Comparison of ENCODE assay signal across 8 cellular contexts in the genomic region with DNA sequence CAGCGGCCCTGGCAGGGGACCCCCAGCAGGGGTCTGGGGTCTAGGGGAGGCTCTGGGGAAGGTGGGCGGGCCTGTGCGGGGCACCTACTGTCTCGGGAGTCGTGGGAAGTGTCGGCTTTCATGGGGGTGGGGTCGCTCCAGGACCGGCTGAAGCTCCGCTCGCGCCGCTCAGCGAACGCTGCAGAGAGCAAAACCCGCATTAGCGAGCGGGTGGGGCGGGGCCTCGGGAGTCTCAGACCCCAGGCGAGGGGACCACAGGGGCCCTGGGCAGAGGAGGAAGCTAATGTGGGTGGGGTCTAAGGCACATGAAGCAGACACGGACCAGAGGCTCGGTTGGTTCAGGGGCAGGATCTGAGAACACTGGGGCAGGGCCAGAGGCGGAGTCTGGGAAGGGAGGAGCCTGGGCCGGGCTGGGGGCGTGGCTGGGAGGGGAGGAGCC. TPM values are rescaled to one million over a fixed set of nuclear protein-coding genes. Genes with fewer than 3 reads are reported as not detected.
DNase-seq lines count a peak whose midpoint lies in the region; ATAC-seq, FAIRE-seq and TF ChIP-seq lines count a peak whose summit lies in the region.

No MANE protein-coding gene starts in this region.

- TF ChIP-seq POLR2A in GM12892 (IDR thresholded peaks at IDR 0.05; ENCODE audit: low read depth, low read length): peak; percentile 16; the same call in 1 of the 2 replicates

- no peaks in the 10 kb centered on the region for H3K9me3 ChIP-seq in WERI-Rb-1 (ENCODE audit: severe bottlenecking)

- H3K4me3 ChIP-seq in WERI-Rb-1 (ENCODE audit: low read depth, low read length) (no peak overlapping the region), coronary artery (peak overlapping the region; percentile 54)

- H3K27ac ChIP-seq in WERI-Rb-1 (no peak overlapping the region), coronary artery (no peak overlapping the region)

- ATAC-seq in HG03521 (IDR thresholded peaks at IDR 0.05; ENCODE audit: unreplicated experiment): peak; percentile 43

- no peak for FAIRE-seq in GM12892 (lab: Jason Lieb, UNC)

- H3K27me3 ChIP-seq in WERI-Rb-1 (ENCODE audit: insufficient read depth, low read depth, severe bottlenecking): no peaks in the 10 kb centered on the region

- H3K36me3 ChIP-seq in WERI-Rb-1: peaks cover 56% of the 10 kb centered on the region

- TF ChIP-seq CTCF in WERI-Rb-1 (IDR thresholded peaks at IDR 0.05; ENCODE audit: low read depth, low read length): no peak
- TF ChIP-seq CTCF in coronary artery (IDR thresholded peaks at IDR 0.05): no peak

- in situ Hi-C loops in KBM-7 (cut with MboI; ENCODE audit: low pct_unique_long_range_greater_than_20kb, low sequenced_read_pairs): no loop called here

- DNase-seq in GM12892 (ENCODE audit: insufficient read length): peak; percentile 85
- DNase-seq in WERI-Rb-1: peak; percentile 58
- DNase-seq in coronary artery (ENCODE audit: low spot score): no peak
- peak; percentile 44 for DNase-seq in kidney tubule cell (ENCODE audit: low spot score)
- peak; percentile 51 to 64 for DNase-seq in stimulated activated CD4-positive, alpha-beta T cell treated with anti-CD3 and anti-CD28 coated beads, Interleukin-2, amount 100 ng/mL, for 48 hours
- no peak for DNase-seq in KBM-7
- DNase-seq in DMS153 treated with DMSO at 0.1 percent for 48 hours (lab: John Stamatoyannopoulos, UW; ENCODE audit: unreplicated experiment): no peak

RNA-seq across cellular contexts. Expression of gene NSMF, which starts 5.5 kb away (rescaled TPM):
- 16.7 TPM for polyA plus RNA-seq in GM12892 (2012; ENCODE audit: missing spikeins)

RNA-seq across cellular contexts. Expression of gene ENTPD8, which starts 12.5 kb away (rescaled TPM):
- not detected for polyA plus RNA-seq in GM12892 (2012; ENCODE audit: missing spikeins)

RNA-seq across cellular contexts. Expression of gene NOXA1, which starts 30.5 kb away (rescaled TPM):
- not detected for polyA plus RNA-seq in GM12892 (2012; ENCODE audit: missing spikeins)

RNA-seq across cellular contexts. Expression of gene EXD3, which starts 30.7 kb away (rescaled TPM):
- polyA plus RNA-seq in GM12892 (2012; ENCODE audit: missing spikeins): 3.9 TPM

Comparison
In these comparisons a context has a peak if more than half of its experiments do, and no peak if none do; other contexts are left out.
1. DNase-seq: peak in GM12892 (single experiment), WERI-Rb-1 (single experiment), kidney tubule cell (single experiment) and stimulated activated CD4-positive, alpha-beta T cell treated with anti-CD3 and anti-CD28 coated beads, Interleukin-2, amount 100 ng/mL, for 48 hours (2 of 2); none in coronary artery (single experiment), KBM-7 (single experiment) and DMS153 treated with DMSO at 0.1 percent for 48 hours (single experiment).